In the genomic region with DNA sequence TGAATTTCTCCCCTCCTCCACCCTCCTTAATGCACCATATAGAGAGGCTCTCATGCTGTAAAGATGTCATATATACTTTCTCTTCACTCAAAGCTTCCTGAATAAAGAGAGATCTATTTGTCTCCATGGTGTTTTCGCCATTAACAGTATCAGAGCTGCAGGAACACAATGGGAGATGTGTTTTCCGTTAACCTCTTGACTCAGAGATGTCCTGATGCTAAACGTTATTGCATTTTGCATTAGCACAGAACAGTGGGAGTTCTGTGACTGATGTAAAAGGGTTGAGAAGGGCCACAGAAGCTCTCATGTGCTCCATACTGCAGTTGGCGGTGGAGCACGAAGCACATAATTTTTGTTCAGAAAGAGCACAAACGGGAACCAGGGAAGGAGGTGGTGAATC, we compare ENCODE assay signal across 18 cellular contexts. TPM values are rescaled to one million over a fixed set of nuclear protein-coding genes. Genes with fewer than 3 reads are reported as not detected.
DNase-seq lines count a peak whose midpoint lies in the region; ATAC-seq and TF ChIP-seq lines count a peak whose summit lies in the region.
"Had no signal": no experiment of that assay in that cellular context is flagged by ENCODE, and none has a peak within 500 bp of the region (broad histone marks: within the 10 kb centered on the region; RNA-seq: fewer than 3 reads in every experiment).

No MANE protein-coding gene starts in this region.

- TF ChIP-seq POLR2A in tibial nerve (IDR thresholded peaks at IDR 0.05), result no peak

- no peak for ATAC-seq in Right ventricle myocardium inferior
- ATAC-seq: A549, T-helper 17 cell had no signal

- peaks cover 54% of the 10 kb centered on the region for H3K4me1 ChIP-seq in adipocyte (ENCODE audit: control insufficient read depth, insufficient read depth, low read length)
- peaks cover 0 to 32% (median 2%) of the 10 kb centered on the region in 4 donors for H3K4me1 ChIP-seq in tibial nerve

- 35% methylated on average over 6 of the region's 6 CpGs for WGBS in tibial nerve, 2 donors

- no peak overlapping the region for H3K4me3 ChIP-seq in adipocyte (ENCODE audit: low read length)
- H3K4me3 ChIP-seq in tibial nerve, result no peak overlapping the region
- H3K4me3 ChIP-seq: A549, HAP-1 had no signal

- H3K36me3 ChIP-seq in adipocyte (ENCODE audit: control insufficient read depth, insufficient read depth, low read length, severe bottlenecking) (peaks cover 16% of the 10 kb centered on the region), tibial nerve (no peaks in the 10 kb centered on the region)
- H3K36me3 ChIP-seq: HAP-1 had no signal

- peak overlapping the region in 3 of 4 donors; percentile 2 to 63 (median 55) for H3K27ac ChIP-seq in tibial nerve

- H3K9ac ChIP-seq in adipocyte (ENCODE audit: low read length), result peak overlapping the region; percentile 54

- TF ChIP-seq CTCF in tibial nerve (IDR thresholded peaks at IDR 0.05), result no peak
- TF ChIP-seq CTCF in GM13976 (IDR thresholded peaks at IDR 0.05; ENCODE audit: borderline replicate concordance, control extremely low read depth, extremely low read depth, insufficient read depth, missing control alignments), result no peak

- in situ Hi-C loops in GM13976 (cut with MboI; ENCODE audit: low sequenced_read_pairs, unreplicated experiment), result no loop called here

- no peak for TF ChIP-seq EP300 in tibial nerve (IDR thresholded peaks at IDR 0.05)

- H3K27me3 ChIP-seq in adipocyte (replicated peaks; ENCODE audit: control insufficient read depth, insufficient read depth, low read length) (no peaks in the 10 kb centered on the region), tibial nerve (no peaks in the 10 kb centered on the region)

- no peaks in the 10 kb centered on the region for H3K9me3 ChIP-seq in adipocyte (ENCODE audit: control insufficient read depth, low read length)
- H3K9me3 ChIP-seq in tibial nerve, result no peaks in the 10 kb centered on the region
- H3K9me3 ChIP-seq: A549, HAP-1 had no signal

- intact Hi-C loops in posterior vena cava (cut with DNase I), result no loop called here
- intact Hi-C loops in Right ventricle myocardium inferior (cut with DNase I), result no loop called here

- peak in 2 of 3 experiments; percentile 38 to 92 for DNase-seq in NCI-H1417 (lab: John Stamatoyannopoulos, UW)
- no peak for DNase-seq in NCI-H1417 treated with DMSO at 0.1 percent for 48 hours (lab: John Stamatoyannopoulos, UW)
- DNase-seq in adipocyte (ENCODE audit: low read depth), result no peak
- DNase-seq in medulla oblongata (ENCODE audit: extremely low spot score), result peak; percentile 75
- DNase-seq in tibial nerve (ENCODE audit: low spot score in 2 of 2), result no peak
- no peak for DNase-seq in GM13976 (ENCODE audit: low spot score)
- DNase-seq in posterior vena cava (ENCODE audit: low spot score), result no peak
- no peak for DNase-seq in Right ventricle myocardium inferior (ENCODE audit: missing footprints)
- DNase-seq: activated CD4-positive, alpha-beta T cell treated with anti-CD3 and anti-CD28 coated beads for 1 hour; activated CD8-positive, alpha-beta memory T cell treated with anti-CD3 and anti-CD28 coated beads, Interleukin-2, amount 50 U/mL, for 48 hours; activated naive CD4-positive, alpha-beta T cell treated with Interleukin-2 at 50 U/mL for 16 hours; CD8-positive, alpha-beta memory T cell; kidney glomerular epithelial cell; NCI-H524; T-helper 17 cell had no signal

RNA-seq across cellular contexts. Expression of gene BLID, which starts 25.7 kb away (rescaled TPM):
- total RNA-seq in tibial nerve, result 1 to 10 TPM; 1.7 to 7.0 (median 4.8) TPM
- 1 to 10 TPM; 2.9 to 4.1 TPM for total RNA-seq in posterior vena cava
- total RNA-seq in Right ventricle myocardium inferior, result not detected
- total RNA-seq: CD8-positive, alpha-beta memory T cell; renal cortical epithelial cell; T-helper 17 cell had no signal

Comparison
In these comparisons a context has a peak if more than half of its experiments do, and no peak if none do; other contexts are left out.
1. DNase-seq: peak in NCI-H1417 (2 of 3) and medulla oblongata (single experiment); none in NCI-H1417 treated with DMSO at 0.1 percent for 48 hours (single experiment), adipocyte (single experiment), tibial nerve (0 of 2), GM13976 (single experiment), posterior vena cava (single experiment) and Right ventricle myocardium inferior (single experiment).